Comparison of ENCODE assay signal across 24 cellular contexts in genomic region chr16:28310796-28311195, GRCh38. TPM values are rescaled to one million over a fixed set of nuclear protein-coding genes. Genes with fewer than 3 reads are reported as not detected.
DNase-seq lines count a peak whose midpoint lies in the region; ATAC-seq and TF ChIP-seq lines count a peak whose summit lies in the region.
"Had no signal": no experiment of that assay in that cellular context is flagged by ENCODE, and none has a peak within 500 bp of the region (broad histone marks: within the 10 kb centered on the region; RNA-seq: fewer than 3 reads in every experiment).

No MANE protein-coding gene starts in this region.

- ATAC-seq in CD8-positive, alpha-beta T cell = no peak
- no peak for ATAC-seq in GM21576 (IDR thresholded peaks at IDR 0.05; ENCODE audit: unreplicated experiment)
- ATAC-seq: left lobe of liver, SK-N-SH treated with all-trans-retinoic acid at 6 μM for 48 hours had no signal

- intact Hi-C loops in CD8-positive, alpha-beta T cell (cut with DNase I, micrococcal nuclease) = loop anchor here (1.0 kb wide), 2 partner anchors 18 to 33 kb away; partner anchors contain the start of gene SBK1 (in 2 of the 2)
- intact Hi-C loops in sigmoid colon (cut with DNase I) = no loop called here

- peak overlapping the region; percentile 70 for H3K27ac ChIP-seq in CD8-positive, alpha-beta T cell (ENCODE audit: low read depth, low read length)
- H3K27ac ChIP-seq in sigmoid colon = no peak overlapping the region
- H3K27ac ChIP-seq: A549, C4-2B, cardiac muscle cell, RWPE1, testis had no signal

- DNase-seq in activated CD4-positive, alpha-beta T cell treated with anti-CD3 and anti-CD28 coated beads, Interleukin-2, amount 10 ng/mL, durations not matched to agents 7 days and 5 days = no peak
- no peak for DNase-seq in activated CD4-positive, alpha-beta T cell treated with anti-CD3 and anti-CD28 coated beads, Interleukin-2, amount 50 U/mL, for 4 hours
- no peak for DNase-seq in CD8-positive, alpha-beta T cell
- DNase-seq in neural crest cell (ENCODE audit: low read depth, low spot score) (no peak), sigmoid colon (no peak), NCI-H510A treated with DMSO at 0.1 percent for 48 hours (lab: John Stamatoyannopoulos, UW) (no peak)
- DNase-seq: activated CD4-positive, alpha-beta T cell treated with anti-CD3 and anti-CD28 coated beads for 48 hours; dermis blood vessel endothelial cell; GF-D8; IMR-90; NCI-H1417 treated with DMSO at 0.1 percent for 48 hours; NCI-H2107; NCI-H510A; testis had no signal

- H3K27ac Mint-ChIP-seq in activated CD4-positive, alpha-beta T cell treated with anti-CD3 and anti-CD28 coated beads, Interleukin-2, amount 10 ng/mL, durations not matched to agents 7 days and 5 days = peak overlapping the region; percentile 94
- peak overlapping the region; percentile 95 for H3K27ac Mint-ChIP-seq in CD8-positive, alpha-beta T cell
- H3K27ac Mint-ChIP-seq in activated naive CD8-positive, alpha-beta T cell = peak overlapping the region; percentile 91
- peak overlapping the region; percentile 75 for H3K27ac Mint-ChIP-seq in neural crest cell (ENCODE audit: unreplicated experiment)
- H3K27ac Mint-ChIP-seq: mesothelial cell of epicardium had no signal

- WGBS in sigmoid colon, 2 donors = 97% methylated on average over 11 of the region's 11 CpGs

- peaks cover 35% of the 10 kb centered on the region for H3K36me3 Mint-ChIP-seq in activated CD4-positive, alpha-beta T cell treated with anti-CD3 and anti-CD28 coated beads, Interleukin-2, amount 10 ng/mL, durations not matched to agents 7 days and 5 days (ENCODE audit: low read depth)
- peaks cover 20% of the 10 kb centered on the region for H3K36me3 Mint-ChIP-seq in CD8-positive, alpha-beta T cell
- H3K36me3 Mint-ChIP-seq in activated naive CD8-positive, alpha-beta T cell = peaks cover 6% of the 10 kb centered on the region
- H3K36me3 Mint-ChIP-seq in neural crest cell (ENCODE audit: low read depth) = peaks cover 9% of the 10 kb centered on the region

- peaks cover 54% of the 10 kb centered on the region for H3K4me1 Mint-ChIP-seq in activated CD4-positive, alpha-beta T cell treated with anti-CD3 and anti-CD28 coated beads, Interleukin-2, amount 10 ng/mL, durations not matched to agents 7 days and 5 days
- peaks cover 76% of the 10 kb centered on the region for H3K4me1 Mint-ChIP-seq in CD8-positive, alpha-beta T cell (ENCODE audit: low read depth)
- H3K4me1 Mint-ChIP-seq in activated naive CD8-positive, alpha-beta T cell (ENCODE audit: low read depth) = peaks cover 70% of the 10 kb centered on the region
- no peaks in the 10 kb centered on the region for H3K4me1 Mint-ChIP-seq in neural crest cell
- H3K4me1 Mint-ChIP-seq: mesothelial cell of epicardium had no signal

- H3K4me3 Mint-ChIP-seq in activated CD4-positive, alpha-beta T cell treated with anti-CD3 and anti-CD28 coated beads, Interleukin-2, amount 10 ng/mL, durations not matched to agents 7 days and 5 days = peak overlapping the region; percentile 46
- H3K4me3 Mint-ChIP-seq in CD8-positive, alpha-beta T cell = peak overlapping the region; percentile 54
- peak overlapping the region; percentile 52 for H3K4me3 Mint-ChIP-seq in activated naive CD8-positive, alpha-beta T cell
- no peak overlapping the region for H3K4me3 Mint-ChIP-seq in neural crest cell
- H3K4me3 Mint-ChIP-seq: mesothelial cell of epicardium had no signal

- peaks cover 81% of the 10 kb centered on the region for H3K4me1 ChIP-seq in CD8-positive, alpha-beta T cell (ENCODE audit: insufficient read depth, low read length)
- no peaks in the 10 kb centered on the region for H3K4me1 ChIP-seq in sigmoid colon
- H3K4me1 ChIP-seq: A549 had no signal

- no peaks in the 10 kb centered on the region for H3K27me3 Mint-ChIP-seq in activated CD4-positive, alpha-beta T cell treated with anti-CD3 and anti-CD28 coated beads, Interleukin-2, amount 10 ng/mL, durations not matched to agents 7 days and 5 days
- H3K27me3 Mint-ChIP-seq in CD8-positive, alpha-beta T cell (ENCODE audit: low read depth) = no peaks in the 10 kb centered on the region
- H3K27me3 Mint-ChIP-seq in activated naive CD8-positive, alpha-beta T cell = no peaks in the 10 kb centered on the region
- no peaks in the 10 kb centered on the region for H3K27me3 Mint-ChIP-seq in neural crest cell (ENCODE audit: low read depth)

- H3K9me3 Mint-ChIP-seq in activated CD4-positive, alpha-beta T cell treated with anti-CD3 and anti-CD28 coated beads, Interleukin-2, amount 10 ng/mL, durations not matched to agents 7 days and 5 days = peaks cover 7% of the 10 kb centered on the region
- no peaks in the 10 kb centered on the region for H3K9me3 Mint-ChIP-seq in CD8-positive, alpha-beta T cell
- H3K9me3 Mint-ChIP-seq in activated naive CD8-positive, alpha-beta T cell (ENCODE audit: low read depth) = no peaks in the 10 kb centered on the region
- H3K9me3 Mint-ChIP-seq in neural crest cell = no peaks in the 10 kb centered on the region
- H3K9me3 Mint-ChIP-seq: mesothelial cell of epicardium had no signal

- no peak for TF ChIP-seq EP300 in sigmoid colon (IDR thresholded peaks at IDR 0.05)

- no peaks in the 10 kb centered on the region for H3K27me3 ChIP-seq in CD8-positive, alpha-beta T cell (ENCODE audit: insufficient read depth, low read length)
- H3K27me3 ChIP-seq in sigmoid colon = no peaks in the 10 kb centered on the region
- H3K27me3 ChIP-seq: cardiac muscle cell, heart left ventricle, testis had no signal

- H3K36me3 ChIP-seq in CD8-positive, alpha-beta T cell (ENCODE audit: insufficient read depth, low read length) = no peaks in the 10 kb centered on the region
- H3K36me3 ChIP-seq in sigmoid colon = no peaks in the 10 kb centered on the region
- H3K36me3 ChIP-seq: cardiac muscle cell, heart left ventricle had no signal

- CTCF ChIA-PET in activated CD4-positive, alpha-beta T cell treated with anti-CD3 and anti-CD28 coated beads, Interleukin-2, amount 10 ng/mL, durations not matched to agents 7 days and 5 days (lab: Charles Lee) = interaction anchor here (0.9 to 3.5 kb wide), 3 partner anchors 11 to 177 kb away, joined by 5 to 11 read pairs (median 6); no protein-coding TSS in a partner anchor
- CTCF ChIA-PET in CD8-positive, alpha-beta T cell (lab: Charles Lee) = interaction anchor here (0.6 to 14.6 kb wide), 6 partner anchors 15 to 546 kb away, joined by 3 to 431 read pairs (median 6); partner anchors contain the start of gene SBK1

- peak overlapping the region; percentile 48 for H3K4me3 ChIP-seq in CD8-positive, alpha-beta T cell (ENCODE audit: low read depth, low read length)
- H3K4me3 ChIP-seq in sigmoid colon = no peak overlapping the region
- H3K4me3 ChIP-seq: A549, cardiac muscle cell, heart left ventricle, testis had no signal

- no peaks in the 10 kb centered on the region for H3K9me3 ChIP-seq in CD8-positive, alpha-beta T cell (ENCODE audit: low read length)
- no peaks in the 10 kb centered on the region for H3K9me3 ChIP-seq in sigmoid colon
- H3K9me3 ChIP-seq: A549, heart left ventricle, testis had no signal

- TF ChIP-seq POLR2A in sigmoid colon (IDR thresholded peaks at IDR 0.05) = no peak

- no peak for TF ChIP-seq CTCF in CD8-positive, alpha-beta T cell (IDR thresholded peaks at IDR 0.05)
- no peak for TF ChIP-seq CTCF in neural crest cell (conservative IDR thresholded peaks at IDR 0.05)
- TF ChIP-seq CTCF in sigmoid colon (IDR thresholded peaks at IDR 0.05) = no peak

- POLR2A ChIA-PET in activated CD4-positive, alpha-beta T cell treated with anti-CD3 and anti-CD28 coated beads, Interleukin-2, amount 10 ng/mL, durations not matched to agents 7 days and 5 days (lab: Charles Lee) = no interaction called here
- POLR2A ChIA-PET in CD8-positive, alpha-beta T cell (lab: Charles Lee) = interaction anchor here (0.7 to 10.1 kb wide), 5 partner anchors 8 to 33 kb away, joined by 3 to 123 read pairs (median 12); partner anchors contain the start of gene SBK1

RNA-seq across cellular contexts. Expression of gene SBK1, which starts 18.5 kb away (rescaled TPM):
- 10 to 100 TPM; 17.9 to 19.4 TPM for total RNA-seq in activated CD4-positive, alpha-beta T cell treated with anti-CD3 and anti-CD28 coated beads, Interleukin-2, amount 10 ng/mL, durations not matched to agents 7 days and 5 days
- total RNA-seq in CD8-positive, alpha-beta T cell = 10 to 100 TPM; 16.5 to 17.1 TPM
- total RNA-seq in neural crest cell (79.0 and 79.3 TPM in 2 replicates), sigmoid colon (under 1 TPM in 3 of 4 donors, not detected in 1; 0.14 to 0.36 (median 0.33) TPM)
- 1 to 10 TPM in 1 of 3 donors, under 1 TPM in 1, not detected in 1; under 0.01 to 1.3 TPM for polyA plus RNA-seq in sigmoid colon

RNA-seq across cellular contexts. Expression of gene NPIPB6, which starts 52.5 kb away (rescaled TPM):
- 1 to 10 TPM; 1.1 to 1.4 TPM for total RNA-seq in activated CD4-positive, alpha-beta T cell treated with anti-CD3 and anti-CD28 coated beads, Interleukin-2, amount 10 ng/mL, durations not matched to agents 7 days and 5 days
- 1 to 10 TPM in 1 of 2 experiments, not detected in 1; 2.0 TPM for total RNA-seq in CD8-positive, alpha-beta T cell
- total RNA-seq in neural crest cell (1.5 and 3.2 TPM in 2 replicates), sigmoid colon (1 to 10 TPM in 3 of 4 donors, not detected in 1; 2.1 to 4.1 (median 3.4) TPM)
- 1 to 10 TPM in 1 of 3 donors, under 1 TPM in 1, not detected in 1; 0.60 to 1.1 TPM for polyA plus RNA-seq in sigmoid colon
- total RNA-seq: dermis blood vessel endothelial cell had no signal

Comparison
In these comparisons a context has a peak if more than half of its experiments do, and no peak if none do; other contexts are left out.
1. RNA of gene SBK1, which starts 18.5 kb away (total RNA-seq): 79.0 to 79.3 TPM in neural crest cell, 17.9 to 19.4 TPM in activated CD4-positive, alpha-beta T cell treated with anti-CD3 and anti-CD28 coated beads, Interleukin-2, amount 10 ng/mL, durations not matched to agents 7 days and 5 days and 16.5 to 17.1 TPM in CD8-positive, alpha-beta T cell; 0.14 to 0.36 TPM in sigmoid colon; every median in the first group is over 10 times any median in the second.
2. Peak in every context shown above with its lines, with median percentiles within 50 percentile points of each other: H3K27ac Mint-ChIP-seq.